ENCODE assay signal across 8 cellular contexts in genomic region chr1:167553136-167554027, GRCh38. TPM values are rescaled to one million over a fixed set of nuclear protein-coding genes. Genes with fewer than 3 reads are reported as not detected.
DNase-seq lines count a peak whose midpoint lies in the region; ATAC-seq and TF ChIP-seq lines count a peak whose summit lies in the region.

Gene CREG1 (minus strand): TSS chr1:167553762.

- no peaks in the 10 kb centered on the region for H4K20me1 ChIP-seq in OCI-LY3 (ENCODE audit: insufficient read depth, low read length)

- H3K9ac ChIP-seq in OCI-LY3 (ENCODE audit: low read length), result peak within 1 kb of the TSS; percentile 56

- H3K9me3 Mint-ChIP-seq in endothelial cell (ENCODE audit: unreplicated experiment), result no peaks in the 10 kb centered on the region

- no peak within 1 kb of the TSS for H3K27ac ChIP-seq in OCI-LY3 (ENCODE audit: low read length)

- H3K9me3 ChIP-seq in OCI-LY3 (ENCODE audit: insufficient read depth, low read length), result no peaks in the 10 kb centered on the region

- H3K4me1 Mint-ChIP-seq in endothelial cell (ENCODE audit: unreplicated experiment), result peaks cover 8% of the 10 kb centered on the region

- no peaks in the 10 kb centered on the region for H3K36me3 ChIP-seq in OCI-LY3 (replicated peaks; ENCODE audit: low read depth, low read length)

- H3K79me2 ChIP-seq in OCI-LY3 (ENCODE audit: low read length), result no peaks in the 10 kb centered on the region

- DNase-seq in D341Med (ENCODE audit: low spot score) (peak; percentile 99), HuH-7 (ENCODE audit: low spot score) (peak; percentile 92), endothelial cell (ENCODE audit: low spot score) (peak; percentile 94), midbrain (lab: John Stamatoyannopoulos, UW) (peak; percentile 92)
- DNase-seq in activated CD8-positive, alpha-beta memory T cell treated with anti-CD3 and anti-CD28 coated beads, Interleukin-2, amount 50 U/mL, for 48 hours, result peak; percentile 94
- DNase-seq in stimulated activated CD8-positive, alpha-beta memory T cell treated with anti-CD3 and anti-CD28 coated beads, Interleukin-2, amount 100 ng/mL, for 1 hour (ENCODE audit: low read depth in 2 of 2), result peak; percentile 75 to 79

- H3K27me3 Mint-ChIP-seq in endothelial cell (ENCODE audit: unreplicated experiment), result no peaks in the 10 kb centered on the region

- H3K36me3 Mint-ChIP-seq in endothelial cell (ENCODE audit: low read depth, unreplicated experiment), result no peaks in the 10 kb centered on the region

- peak within 1 kb of the TSS; percentile 92 for H3K4me3 Mint-ChIP-seq in endothelial cell (ENCODE audit: unreplicated experiment)

- peaks cover 26% of the 10 kb centered on the region for H3K4me1 ChIP-seq in OCI-LY3 (ENCODE audit: low read length)

- H2AFZ ChIP-seq in OCI-LY3 (ENCODE audit: low read depth, low read length), result peak within 1 kb of the TSS; percentile 69

- H3K4me2 ChIP-seq in OCI-LY3 (ENCODE audit: low read length), result peak within 1 kb of the TSS; percentile 94

- peak; percentile 99 for ATAC-seq in GM21515 (IDR thresholded peaks at IDR 0.05; ENCODE audit: unreplicated experiment)

- peaks cover 7% of the 10 kb centered on the region; the same call in 1 of the 2 replicates for H3K27me3 ChIP-seq in OCI-LY3 (ENCODE audit: low read depth, low read length)

- peak within 1 kb of the TSS; percentile 78 for H3K4me3 ChIP-seq in OCI-LY3 (ENCODE audit: low read length)

- no peak for TF ChIP-seq CTCF in OCI-LY3 (IDR thresholded peaks at IDR 0.05; ENCODE audit: low read depth, low read length)
- no peak for TF ChIP-seq CTCF in endothelial cell (IDR thresholded peaks at IDR 0.05; ENCODE audit: unreplicated experiment)

- peak within 1 kb of the TSS; percentile 18 for H3K27ac Mint-ChIP-seq in endothelial cell (ENCODE audit: unreplicated experiment)

RNA-seq across cellular contexts. Expression of gene CREG1, which starts in this region (rescaled TPM):
- total RNA-seq in endothelial cell (ENCODE audit: unreplicated experiment), result 22.2 TPM
